19 cellular contexts compared by ENCODE assay signal in the genomic region with DNA sequence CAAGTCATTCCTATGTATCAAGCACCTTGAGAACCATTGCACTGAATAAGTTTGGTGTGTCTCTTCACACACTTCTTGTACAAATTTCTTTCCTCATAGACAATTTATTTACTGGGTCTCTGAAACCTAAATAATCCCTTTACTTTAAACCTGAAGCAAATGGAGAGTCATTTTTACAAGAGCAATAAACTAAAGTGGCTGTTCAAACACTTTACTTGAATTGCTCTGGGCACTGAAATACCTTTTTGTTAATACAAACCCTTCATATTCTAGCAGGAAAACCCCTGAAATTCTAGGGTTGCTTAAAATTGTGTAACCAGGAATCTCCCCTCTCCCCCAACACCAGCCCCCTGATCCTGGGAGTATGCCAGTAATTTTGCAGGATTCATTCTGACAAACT. TPM values are rescaled to one million over a fixed set of nuclear protein-coding genes. Genes with fewer than 3 reads are reported as not detected.
"Had no signal": no experiment of that assay in that cellular context is flagged by ENCODE, and none has a peak within 500 bp of the region (broad histone marks: within the 10 kb centered on the region; RNA-seq: fewer than 3 reads in every experiment).

No MANE protein-coding gene starts in this region.

- H3K4me1 ChIP-seq: pancreas, testis, tibial nerve, upper lobe of right lung had no signal

- H3K4me3 ChIP-seq: heart left ventricle, pancreas, testis, tibial nerve, upper lobe of right lung, vagina had no signal

- H3K36me3 ChIP-seq: heart left ventricle, pancreas, tibial nerve, upper lobe of right lung, vagina had no signal

- H3K36me3 Mint-ChIP-seq: memory B cell, mesothelial cell of epicardium, natural killer cell had no signal

- H3K27ac ChIP-seq: heart left ventricle, pancreas, testis, tibial nerve, upper lobe of right lung, vagina had no signal

- H3K4me1 Mint-ChIP-seq: endodermal cell, memory B cell, natural killer cell had no signal

- H3K27ac Mint-ChIP-seq: endodermal cell; memory B cell; mesothelial cell of epicardium; natural killer cell; progenitor cell of endocrine pancreas; stimulated activated naive CD8-positive, alpha-beta T cell treated with anti-CD3 and anti-CD28 coated beads, Interleukin-15, Interleukin-2, amounts not matched to agents 100 ng/mL and 50 ng/mL, for 24 hours had no signal

- DNase-seq: endodermal cell; foreskin melanocyte; heart left ventricle; hippocampal formation; left colon; natural killer cell; occipital lobe; pancreas; right cardiac atrium; small intestine; stimulated activated CD4-positive, alpha-beta T cell treated with anti-CD3 and anti-CD28 coated beads, Interleukin-2, amount 100 ng/mL, for 48 hours; testis; upper lobe of right lung had no signal

- ATAC-seq: heart left ventricle, left colon, natural killer cell, pancreas had no signal

- H3K4me3 Mint-ChIP-seq: endodermal cell; memory B cell; mesothelial cell of epicardium; natural killer cell; stimulated activated naive CD8-positive, alpha-beta T cell treated with anti-CD3 and anti-CD28 coated beads, Interleukin-15, Interleukin-2, amounts not matched to agents 100 ng/mL and 50 ng/mL, for 24 hours had no signal

- H3K9me3 ChIP-seq: heart left ventricle, pancreas, testis, tibial nerve, upper lobe of right lung, vagina had no signal

- H3K27me3 ChIP-seq: pancreas, testis, tibial nerve, upper lobe of right lung, vagina had no signal

- H3K9me3 Mint-ChIP-seq: endodermal cell; memory B cell; mesothelial cell of epicardium; natural killer cell; stimulated activated naive CD8-positive, alpha-beta T cell treated with anti-CD3 and anti-CD28 coated beads, Interleukin-15, Interleukin-2, amounts not matched to agents 100 ng/mL and 50 ng/mL, for 24 hours had no signal

RNA-seq across cellular contexts. Expression of gene RSPO3, which starts 13.3 kb away (rescaled TPM):
- total RNA-seq: natural killer cell had no signal
